Comparison of ENCODE assay signal across 2 cellular contexts in genomic region chr1:241531195-241532172, GRCh38.
A peak's percentile ranks its signal among the peaks of the same experiment; 100 is the strongest.
TF ChIP-seq lines count a peak whose summit lies in the region.

No MANE protein-coding gene starts in this region.

TF ChIP-seq in IMR-90, 13 proteins besides CTCF, POLR2A, EP300 and RAD21:
- TF ChIP-seq MAZ (IDR thresholded peaks at IDR 0.05; ENCODE audit: borderline replicate concordance, low read depth, low read length) (no peak), SMC3 (IDR thresholded peaks at IDR 0.05; ENCODE audit: low read depth, low read length) (peak; percentile 62), FOS (IDR thresholded peaks at IDR 0.05; ENCODE audit: low read depth, low read length) (no peak), ELK1 (IDR thresholded peaks at IDR 0.05; ENCODE audit: borderline replicate concordance, low read depth, low read length) (no peak), CEBPB (IDR thresholded peaks at IDR 0.05; ENCODE audit: low read depth, low read length) (peak; percentile 17; the same call in 1 of the 2 replicates), RCOR1 (IDR thresholded peaks at IDR 0.05; ENCODE audit: insufficient replicate concordance, low read length) (no peak), MXI1 (IDR thresholded peaks at IDR 0.05; ENCODE audit: borderline replicate concordance, low read depth, low read length) (no peak), MAFK (IDR thresholded peaks at IDR 0.05; ENCODE audit: low read depth, low read length) (no peak)

TF ChIP-seq in GM12878, 131 proteins besides CTCF, POLR2A, EP300 and RAD21 (continues in another document):
- TF ChIP-seq PKNOX1 (IDR thresholded peaks at IDR 0.05): peak; percentile 95
- TF ChIP-seq HDGF (IDR thresholded peaks at IDR 0.05): no peak
- TF ChIP-seq MTA2 (IDR thresholded peaks at IDR 0.05; ENCODE audit: low read depth): peak; percentile 77
- peak; percentile 58; the same call in 1 of the 2 replicates for TF ChIP-seq PML (IDR thresholded peaks at IDR 0.05; ENCODE audit: low read length)
- peak; percentile 65; the same call in 1 of the 2 replicates for TF ChIP-seq ZNF384 (IDR thresholded peaks at IDR 0.05; ENCODE audit: borderline replicate concordance, low read depth, low read length)
- no peak for TF ChIP-seq RFX5 (IDR thresholded peaks at IDR 0.05; ENCODE audit: low read depth, low read length)
- peak; percentile 48 to 58; a peak in 3 of 4 replicates for TF ChIP-seq IKZF2 (IDR thresholded peaks at IDR 0.05)
- 0 out of 2 replicates have a peak, but pooled peaks have one; percentile 38 for TF ChIP-seq NBN (IDR thresholded peaks at IDR 0.05)
- peak; percentile 75 for TF ChIP-seq FOXM1 (IDR thresholded peaks at IDR 0.05; ENCODE audit: low read depth, low read length)
- TF ChIP-seq CEBPB (IDR thresholded peaks at IDR 0.05; ENCODE audit: borderline replicate concordance in 1 of 2, low read depth in 2 of 2, low read length in 2 of 2): peak in 1 of 2 experiments; percentile 79; a peak in 1 of 4 replicates
- peak; percentile 53; the same call in 1 of the 2 replicates for TF ChIP-seq SMC3 (IDR thresholded peaks at IDR 0.05; ENCODE audit: borderline replicate concordance, low read length)
- TF ChIP-seq CUX1 (IDR thresholded peaks at IDR 0.05; ENCODE audit: insufficient replicate concordance, low read depth, low read length): peak; percentile 27
- no peak for TF ChIP-seq MYB (IDR thresholded peaks at IDR 0.05; ENCODE audit: borderline replicate concordance, low read depth, low read length)
- peak; percentile 76 for TF ChIP-seq MEF2A (IDR thresholded peaks at IDR 0.05; ENCODE audit: insufficient read depth, low read depth, low read length)
- TF ChIP-seq CREM (IDR thresholded peaks at IDR 0.05; ENCODE audit: low read depth): 0 out of 2 replicates have a peak, but pooled peaks have one; percentile 7
- peak; percentile 78 for TF ChIP-seq RUNX3 (IDR thresholded peaks at IDR 0.05; ENCODE audit: low read length)
- peak; percentile 88 for TF ChIP-seq NFIC (IDR thresholded peaks at IDR 0.05; ENCODE audit: low read depth, low read length)
- peak; percentile 26 for TF ChIP-seq PBX3 (IDR thresholded peaks at IDR 0.05; ENCODE audit: insufficient replicate concordance, low read depth, low read length)
- TF ChIP-seq ATF2 (IDR thresholded peaks at IDR 0.05; ENCODE audit: low read length): peak; percentile 72
- no peak for TF ChIP-seq E4F1 (IDR thresholded peaks at IDR 0.05; ENCODE audit: borderline replicate concordance, partially characterized antibody)
- TF ChIP-seq JUNB (IDR thresholded peaks at IDR 0.05): peak; percentile 61
- TF ChIP-seq E2F4 (IDR thresholded peaks at IDR 0.05; ENCODE audit: low read depth, low read length): no peak
- TF ChIP-seq MEF2B (IDR thresholded peaks at IDR 0.05; ENCODE audit: partially characterized antibody, poor library complexity, severe bottlenecking): peak; percentile 79
- TF ChIP-seq SKIL (IDR thresholded peaks at IDR 0.05; ENCODE audit: low read depth, poor library complexity, severe bottlenecking): peak; percentile 66
- peak; percentile 91; the same call in 1 of the 2 replicates for TF ChIP-seq ZNF217 (IDR thresholded peaks at IDR 0.05)
- TF ChIP-seq CBX5 (IDR thresholded peaks at IDR 0.05; ENCODE audit: low read depth): 0 out of 2 replicates have a peak, but pooled peaks have one; percentile 48
- peak; percentile 48; the same call in 1 of the 2 replicates for TF ChIP-seq SPI1 (IDR thresholded peaks at IDR 0.05; ENCODE audit: borderline replicate concordance, insufficient read depth, low read depth, low read length)
- TF ChIP-seq TAF1 (IDR thresholded peaks at IDR 0.05; ENCODE audit: borderline replicate concordance, low read depth, low read length): no peak
- TF ChIP-seq ASH2L (IDR thresholded peaks at IDR 0.05; ENCODE audit: borderline replicate concordance, low read depth): 0 out of 2 replicates have a peak, but pooled peaks have one; percentile 41
- TF ChIP-seq RELB (IDR thresholded peaks at IDR 0.05; ENCODE audit: low read depth): peak; percentile 72
- TF ChIP-seq MLLT1 (IDR thresholded peaks at IDR 0.05): 0 out of 2 replicates have a peak, but pooled peaks have one; percentile 14
- peak; percentile 54 for TF ChIP-seq ATF7 (IDR thresholded peaks at IDR 0.05; ENCODE audit: low read depth)
- TF ChIP-seq NR2C2 (IDR thresholded peaks at IDR 0.05; ENCODE audit: borderline replicate concordance, control insufficient read depth, insufficient read length, low read depth): no peak
- TF ChIP-seq DPF2 (IDR thresholded peaks at IDR 0.05): 0 out of 2 replicates have a peak, but pooled peaks have one; percentile 64
- TF ChIP-seq TBL1XR1 (IDR thresholded peaks at IDR 0.05; ENCODE audit: low read depth, low read length): 0 out of 2 replicates have a peak, but pooled peaks have one; percentile 31
